ENCODE assay signal across 20 cellular contexts in the genomic region with DNA sequence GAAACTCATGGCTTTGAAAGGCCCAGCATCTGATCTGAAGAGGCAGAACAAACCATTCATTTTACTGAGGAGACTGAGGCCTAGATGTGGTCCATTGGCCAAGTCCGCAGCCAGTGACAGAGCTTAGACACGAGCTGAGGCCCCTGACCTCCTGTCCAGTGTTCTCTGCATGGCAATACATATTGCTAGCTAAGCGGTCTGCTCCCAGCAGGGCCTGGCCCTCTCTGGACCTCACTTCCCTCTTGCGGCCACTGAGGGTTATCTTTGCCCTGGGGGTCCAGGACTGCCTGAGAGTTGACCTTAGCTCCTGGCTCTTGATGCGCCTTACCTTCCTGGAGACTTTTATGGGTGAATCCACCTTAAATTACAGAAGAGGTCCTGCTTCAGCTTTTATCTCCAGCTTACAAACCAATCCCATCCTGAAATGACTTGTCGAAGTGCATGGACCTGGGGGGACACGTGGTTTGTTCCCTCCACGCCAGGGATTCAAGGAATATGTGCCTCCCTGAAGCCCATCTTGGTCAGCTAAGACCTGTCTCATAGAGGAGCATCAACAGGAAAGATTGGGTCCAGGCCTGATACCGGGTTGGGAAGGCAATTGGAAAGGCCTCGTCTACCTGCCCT.
"Had no signal": no experiment of that assay in that cellular context is flagged by ENCODE, and none has a peak within 500 bp of the region (broad histone marks: within the 10 kb centered on the region; RNA-seq: fewer than 3 reads in every experiment).

No MANE protein-coding gene starts in this region.

- H3K4me3 Mint-ChIP-seq: activated naive CD4-positive, alpha-beta T cell treated with anti-CD3 and anti-CD28 coated beads, Interleukin-2, amount 50 U/mL, for 24 hours; memory B cell; naive thymus-derived CD8-positive, alpha-beta T cell; T-helper 2 cell treated with Interferon-gamma antibody and Interleukin-4, amounts not matched to agents 5 μg/mL and 100 μg/mL, for 36 hours had no signal

- H3K27me3 Mint-ChIP-seq: activated naive CD4-positive, alpha-beta T cell treated with anti-CD3 and anti-CD28 coated beads, Interleukin-2, amount 50 U/mL, for 24 hours; memory B cell; naive thymus-derived CD8-positive, alpha-beta T cell had no signal

- H3K27ac Mint-ChIP-seq: activated naive CD4-positive, alpha-beta T cell treated with anti-CD3 and anti-CD28 coated beads, Interleukin-2, amount 50 U/mL, for 24 hours; memory B cell; T-helper 2 cell treated with Interferon-gamma antibody and Interleukin-4, amounts not matched to agents 5 μg/mL and 100 μg/mL, for 36 hours had no signal

- H3K36me3 ChIP-seq: adrenal gland, colonic mucosa, pancreas had no signal

- H3K27ac ChIP-seq: adrenal gland, colonic mucosa, esophagus muscularis mucosa, hepatocyte, left lung, pancreas, tibial nerve, vagina, VCaP had no signal

- DNase-seq: activated CD4-positive, alpha-beta T cell treated with anti-CD3 and anti-CD28 coated beads, Interleukin-2, amount 50 U/mL, for 48 hours; activated effector memory CD4-positive, alpha-beta T cell treated with anti-CD3 and anti-CD28 coated beads, Interleukin-2, amount 50 U/mL, for 16 hours; adrenal gland; colonic mucosa; islet precursor cell; left lung; naive thymus-derived CD8-positive, alpha-beta T cell; pancreas; retina; stimulated activated CD4-positive, alpha-beta T cell treated with anti-CD3 and anti-CD28 coated beads, Interleukin-4, amount 100 ng/mL, for 1 hour; stimulated activated naive CD4-positive, alpha-beta T cell had no signal

- H3K9me3 Mint-ChIP-seq: activated naive CD4-positive, alpha-beta T cell treated with anti-CD3 and anti-CD28 coated beads, Interleukin-2, amount 50 U/mL, for 24 hours; memory B cell; T-helper 2 cell treated with Interferon-gamma antibody and Interleukin-4, amounts not matched to agents 5 μg/mL and 100 μg/mL, for 36 hours had no signal

- H3K27me3 ChIP-seq: adrenal gland, colonic mucosa, esophagus muscularis mucosa, hepatocyte, left lung, pancreas, tibial nerve, vagina had no signal

- H3K9me3 ChIP-seq: adrenal gland, colonic mucosa, esophagus muscularis mucosa, left lung, pancreas, tibial nerve, vagina had no signal

- FAIRE-seq: endometrium, pancreas had no signal

- ATAC-seq: left lung; naive thymus-derived CD8-positive, alpha-beta T cell had no signal

- H3K4me2 ChIP-seq: hepatocyte had no signal

- H2AFZ ChIP-seq: hepatocyte had no signal

- H3K4me3 ChIP-seq: adrenal gland, colonic mucosa, esophagus muscularis mucosa, hepatocyte, left lung, pancreas, tibial nerve, vagina had no signal
